11 cellular contexts compared by ENCODE assay signal in genomic region chr6:150250826-150251225, GRCh38.
A peak's percentile ranks its signal among the peaks of the same experiment; 100 is the strongest.
DNase-seq lines count a peak whose midpoint lies in the region; ATAC-seq, FAIRE-seq and TF ChIP-seq lines count a peak whose summit lies in the region.
"Had no signal": no experiment of that assay in that cellular context is flagged by ENCODE, and none has a peak within 500 bp of the region (broad histone marks: within the 10 kb centered on the region; RNA-seq: fewer than 3 reads in every experiment).

No MANE protein-coding gene starts in this region.

- H3K27me3 Mint-ChIP-seq in CD8-positive, alpha-beta memory T cell, result peaks cover 4 to 13% of the 10 kb centered on the region in 2 donors

- H3K27ac ChIP-seq in breast epithelium, result peak overlapping the region; percentile 61 to 68
- no peak overlapping the region for H3K27ac ChIP-seq in CD8-positive, alpha-beta memory T cell (ENCODE audit: low read depth, low read length)

- peak overlapping the region in 1 of 8 donors; percentile 51 for H3K27ac Mint-ChIP-seq in CD8-positive, alpha-beta memory T cell

- intact Hi-C loops in breast epithelium (cut with DNase I; ENCODE audit: low total_unique reads), result loop anchor here (5.0 kb wide), 1 partner anchor 829 kb away; no protein-coding TSS in a partner anchor

- peaks cover 0 to 26% (median 0%) of the 10 kb centered on the region in 3 donors for H3K36me3 Mint-ChIP-seq in CD8-positive, alpha-beta memory T cell

- H3K27me3 ChIP-seq in BJ (ENCODE audit: control insufficient read depth, insufficient read depth, low read length) (no peaks in the 10 kb centered on the region; the same call in 1 of the 2 replicates), breast epithelium (no peaks in the 10 kb centered on the region)
- H3K27me3 ChIP-seq in CD8-positive, alpha-beta memory T cell (ENCODE audit: insufficient read depth, low read length, poor library complexity, severe bottlenecking), result no peaks in the 10 kb centered on the region

- no peak for ATAC-seq in HG03457 (IDR thresholded peaks at IDR 0.05; ENCODE audit: unreplicated experiment)

- H3K9me3 ChIP-seq in breast epithelium, result peaks cover 0 to 5% of the 10 kb centered on the region in 2 donors
- no peaks in the 10 kb centered on the region for H3K9me3 ChIP-seq in CD8-positive, alpha-beta memory T cell (ENCODE audit: low read length)

- FAIRE-seq in GM12892 (lab: Jason Lieb, UNC), result no peak

- H3K4me1 ChIP-seq in breast epithelium, result no peaks in the 10 kb centered on the region
- H3K4me1 ChIP-seq in CD8-positive, alpha-beta memory T cell (ENCODE audit: insufficient read depth, low read length), result no peaks in the 10 kb centered on the region

- DNase-seq in BJ (ENCODE audit: low read depth), result peak; percentile 42
- peak; percentile 15 for DNase-seq in LoVo (ENCODE audit: low spot score)
- peak in 1 of 2 donors; percentile 88 for DNase-seq in breast epithelium (ENCODE audit: low spot score in 2 of 2)
- DNase-seq in kidney tubule cell (ENCODE audit: low spot score), result peak; percentile 16
- DNase-seq in CD8-positive, alpha-beta memory T cell, result no peak
- no peak for DNase-seq in SK-N-DZ (ENCODE audit: low spot score)
- DNase-seq in GM12892 (ENCODE audit: insufficient read length), result no peak
- DNase-seq: activated T-cell treated with anti-CD3 and anti-CD28 coated beads, Interleukin-2, amount 50 U/mL, for 48 hours; hypothalamus; NCI-H1436 treated with DMSO at 0.1 percent for 48 hours had no signal

- no peaks in the 10 kb centered on the region for H3K36me3 ChIP-seq in BJ (ENCODE audit: control insufficient read depth, insufficient read depth, low read length)
- no peaks in the 10 kb centered on the region for H3K36me3 ChIP-seq in breast epithelium
- H3K36me3 ChIP-seq in CD8-positive, alpha-beta memory T cell (ENCODE audit: insufficient read depth, low read length), result no peaks in the 10 kb centered on the region

- H3K9me3 Mint-ChIP-seq in CD8-positive, alpha-beta memory T cell, result peaks cover 0 to 17% (median 14%) of the 10 kb centered on the region in 5 donors

- CTCF ChIA-PET in BJ (lab: Yijun Ruan, JAX), result interaction anchor here (0.7 to 1.3 kb wide), 2 partner anchors 17 to 170 kb away, joined by 3 read pairs; no protein-coding TSS in a partner anchor
- CTCF ChIA-PET in CD8-positive, alpha-beta memory T cell (lab: Charles Lee), result no interaction called here

- POLR2A ChIA-PET in BJ (lab: Charles Lee), result no interaction called here
- POLR2A ChIA-PET in CD8-positive, alpha-beta memory T cell (lab: Charles Lee), result no interaction called here

- peaks cover 0 to 2% (median 0%) of the 10 kb centered on the region in 3 donors for H3K4me1 Mint-ChIP-seq in CD8-positive, alpha-beta memory T cell

- no peak for TF ChIP-seq POLR2A in breast epithelium (IDR thresholded peaks at IDR 0.05)
- no peak for TF ChIP-seq POLR2A in GM12892 (IDR thresholded peaks at IDR 0.05; ENCODE audit: low read depth, low read length)

- TF ChIP-seq CTCF in BJ (IDR thresholded peaks at IDR 0.05; ENCODE audit: insufficient read depth, low read depth, low read length), result no peak
- TF ChIP-seq CTCF in breast epithelium (IDR thresholded peaks at IDR 0.05), result no peak

- H3K4me3 ChIP-seq in BJ (ENCODE audit: low read depth, low read length), result no peak overlapping the region
- H3K4me3 ChIP-seq in breast epithelium, result no peak overlapping the region
- no peak overlapping the region for H3K4me3 ChIP-seq in CD8-positive, alpha-beta memory T cell (ENCODE audit: low read length)

- no peak overlapping the region for H3K4me3 Mint-ChIP-seq in CD8-positive, alpha-beta memory T cell

Comparison
In these comparisons a context has a peak if more than half of its experiments do, and no peak if none do; other contexts are left out.
1. DNase-seq: peak in BJ (single experiment), LoVo (single experiment) and kidney tubule cell (single experiment); none in CD8-positive, alpha-beta memory T cell (0 of 5), SK-N-DZ (single experiment) and GM12892 (single experiment).